ENCODE assay signal across 1 cellular context in the genomic region with DNA sequence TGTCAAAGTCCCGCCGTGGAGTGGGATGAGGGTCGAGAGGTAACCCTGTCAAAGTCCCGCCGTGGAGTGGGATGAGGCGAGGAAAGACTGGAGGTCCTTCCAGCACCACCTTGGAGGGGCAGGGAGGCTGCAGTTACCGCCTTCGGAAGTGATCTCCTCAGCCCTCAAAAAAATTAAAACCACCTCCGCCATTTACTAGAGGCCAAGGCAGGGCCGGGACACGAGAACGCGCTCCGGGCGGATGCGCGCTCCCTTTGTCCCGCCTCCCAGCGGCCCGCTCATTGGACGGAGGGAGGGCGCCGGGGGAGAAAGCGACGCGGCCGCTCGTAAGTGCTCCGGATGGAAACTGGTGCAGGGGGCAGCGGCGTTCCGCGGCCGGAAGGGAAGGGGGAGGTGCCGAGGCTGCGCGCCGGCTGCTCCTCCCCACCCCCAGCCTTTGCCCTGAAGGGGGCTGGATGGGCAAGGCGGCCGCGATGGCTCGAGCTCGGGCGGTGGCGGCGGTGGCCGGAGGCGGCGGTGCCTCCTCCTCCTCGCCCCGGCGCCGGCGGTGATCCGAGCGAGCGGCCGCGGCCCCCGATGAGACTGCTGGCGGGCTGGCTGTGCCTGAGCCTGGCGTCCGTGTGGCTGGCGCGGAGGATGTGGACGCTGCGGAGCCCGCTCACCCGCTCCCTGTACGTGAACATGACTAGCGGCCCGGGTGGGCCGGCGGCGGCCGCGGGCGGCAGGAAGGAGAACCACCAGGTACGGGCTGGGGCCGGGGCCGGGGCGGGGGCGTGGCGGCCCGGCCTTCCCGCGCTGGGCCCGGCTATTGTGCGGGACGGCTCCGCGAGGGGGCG.
TF ChIP-seq lines count a peak whose summit lies in the region.

A gene (plus strand): TSS at position 420 of the 836 bp plus-strand sequence. CDS start 157 bp downstream, at position 577.

TF ChIP-seq in K562, 482 proteins besides CTCF, POLR2A, EP300 and RAD21 (continued from another document and continues in another):
- TF ChIP-seq, protein P1, sequence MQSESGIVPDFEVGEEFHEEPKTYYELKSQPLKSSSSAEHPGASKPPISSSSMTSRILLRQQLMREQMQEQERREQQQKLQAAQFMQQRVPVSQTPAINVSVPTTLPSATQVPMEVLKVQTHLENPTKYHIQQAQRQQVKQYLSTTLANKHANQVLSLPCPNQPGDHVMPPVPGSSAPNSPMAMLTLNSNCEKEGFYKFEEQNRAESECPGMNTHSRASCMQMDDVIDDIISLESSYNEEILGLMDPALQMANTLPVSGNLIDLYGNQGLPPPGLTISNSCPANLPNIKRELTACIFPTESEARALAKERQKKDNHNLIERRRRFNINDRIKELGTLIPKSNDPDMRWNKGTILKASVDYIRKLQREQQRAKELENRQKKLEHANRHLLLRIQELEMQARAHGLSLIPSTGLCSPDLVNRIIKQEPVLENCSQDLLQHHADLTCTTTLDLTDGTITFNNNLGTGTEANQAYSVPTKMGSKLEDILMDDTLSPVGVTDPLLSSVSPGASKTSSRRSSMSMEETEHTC (IDR thresholded peaks at IDR 0.05): no peak
- TF ChIP-seq ZEB2 (IDR thresholded peaks at IDR 0.05) (peak; percentile 97), ZNF212 (CRISPR knock-in tag; IDR thresholded peaks at IDR 0.05) (no peak), SIRT6 (IDR thresholded peaks at IDR 0.05; ENCODE audit: low read depth, low read length) (no peak), ELF2 (CRISPR knock-in tag; IDR thresholded peaks at IDR 0.05) (peak; percentile 75; the same call in 1 of the 2 replicates), KAT8 (IDR thresholded peaks at IDR 0.05; ENCODE audit: low read depth) (0 out of 2 replicates have a peak, but pooled peaks have one; percentile 37), HDGF (IDR thresholded peaks at IDR 0.05) (no peak), YBX1 (IDR thresholded peaks at IDR 0.05) (no peak), POLR2AphosphoS2 (IDR thresholded peaks at IDR 0.05; ENCODE audit: low read length) (no peak), MTA2 (IDR thresholded peaks at IDR 0.05; ENCODE audit: low read depth) (peak; percentile 25; the same call in 1 of the 2 replicates), PPARD (CRISPR knock-in tag; IDR thresholded peaks at IDR 0.05) (no peak), SAP30 (IDR thresholded peaks at IDR 0.05; ENCODE audit: borderline replicate concordance, insufficient read depth, low read depth, low read length, poor library complexity, severe bottlenecking) (no peak), RBM17 (IDR thresholded peaks at IDR 0.05; ENCODE audit: borderline replicate concordance, low read depth, low read length) (no peak), DIDO1 (tag; IDR thresholded peaks at IDR 0.05; ENCODE audit: low read depth) (peak; percentile 87), CHD1 (IDR thresholded peaks at IDR 0.05; ENCODE audit: low read length) (no peak), MAFK (IDR thresholded peaks at IDR 0.05; ENCODE audit: low read length) (no peak; the same call in 1 of the 2 replicates), NFRKB (IDR thresholded peaks at IDR 0.05; ENCODE audit: low read depth) (peak; percentile 78), HEY1 (CRISPR knock-in tag; IDR thresholded peaks at IDR 0.05; ENCODE audit: borderline replicate concordance) (no peak), EZH2 (IDR thresholded peaks at IDR 0.05; ENCODE audit: borderline replicate concordance, low read depth, low read length) (no peak), ZFP1 (CRISPR knock-in tag; IDR thresholded peaks at IDR 0.05) (no peak), CSDE1 (IDR thresholded peaks at IDR 0.05) (no peak), ASH1L (IDR thresholded peaks at IDR 0.05; ENCODE audit: borderline replicate concordance, low read depth, partially characterized antibody) (no peak), ZNF644 (tag; IDR thresholded peaks at IDR 0.05; ENCODE audit: low read depth) (0 out of 2 replicates have a peak, but pooled peaks have one; percentile 29), ZNF695 (CRISPR knock-in tag; IDR thresholded peaks at IDR 0.05) (no peak), SP2 (IDR thresholded peaks at IDR 0.05; ENCODE audit: extremely low read depth, low read depth, low read length, poor library complexity, severe bottlenecking) (peak; percentile 58), ZNF766 (CRISPR knock-in tag; conservative IDR thresholded peaks at IDR 0.05) (peak; percentile 70), PCBP2 (IDR thresholded peaks at IDR 0.05; ENCODE audit: low read depth, low read length, poor library complexity, severe bottlenecking) (no peak)
- TF ChIP-seq, protein P2, sequence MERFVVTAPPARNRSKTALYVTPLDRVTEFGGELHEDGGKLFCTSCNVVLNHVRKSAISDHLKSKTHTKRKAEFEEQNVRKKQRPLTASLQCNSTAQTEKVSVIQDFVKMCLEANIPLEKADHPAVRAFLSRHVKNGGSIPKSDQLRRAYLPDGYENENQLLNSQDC (CRISPR knock-in tag; IDR thresholded peaks at IDR 0.05): no peak
- TF ChIP-seq, protein P3, sequence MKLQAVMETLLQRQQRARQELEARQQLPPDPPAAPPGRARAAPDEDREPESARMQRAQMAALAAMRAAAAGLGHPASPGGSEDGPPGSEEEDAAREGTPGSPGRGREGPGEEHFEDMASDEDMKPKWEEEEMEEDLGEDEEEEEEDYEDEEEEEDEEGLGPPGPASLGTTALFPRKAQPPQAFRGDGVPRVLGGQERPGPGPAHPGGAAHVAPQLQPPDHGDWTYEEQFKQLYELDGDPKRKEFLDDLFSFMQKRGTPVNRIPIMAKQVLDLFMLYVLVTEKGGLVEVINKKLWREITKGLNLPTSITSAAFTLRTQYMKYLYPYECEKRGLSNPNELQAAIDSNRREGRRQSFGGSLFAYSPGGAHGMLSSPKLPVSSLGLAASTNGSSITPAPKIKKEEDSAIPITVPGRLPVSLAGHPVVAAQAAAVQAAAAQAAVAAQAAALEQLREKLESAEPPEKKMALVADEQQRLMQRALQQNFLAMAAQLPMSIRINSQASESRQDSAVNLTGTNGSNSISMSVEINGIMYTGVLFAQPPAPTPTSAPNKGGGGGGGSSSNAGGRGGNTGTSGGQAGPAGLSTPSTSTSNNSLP (IDR thresholded peaks at IDR 0.05; ENCODE audit: borderline replicate concordance, low read depth, low read length): no peak; the same call in 1 of the 2 replicates
- TF ChIP-seq, protein P4, sequence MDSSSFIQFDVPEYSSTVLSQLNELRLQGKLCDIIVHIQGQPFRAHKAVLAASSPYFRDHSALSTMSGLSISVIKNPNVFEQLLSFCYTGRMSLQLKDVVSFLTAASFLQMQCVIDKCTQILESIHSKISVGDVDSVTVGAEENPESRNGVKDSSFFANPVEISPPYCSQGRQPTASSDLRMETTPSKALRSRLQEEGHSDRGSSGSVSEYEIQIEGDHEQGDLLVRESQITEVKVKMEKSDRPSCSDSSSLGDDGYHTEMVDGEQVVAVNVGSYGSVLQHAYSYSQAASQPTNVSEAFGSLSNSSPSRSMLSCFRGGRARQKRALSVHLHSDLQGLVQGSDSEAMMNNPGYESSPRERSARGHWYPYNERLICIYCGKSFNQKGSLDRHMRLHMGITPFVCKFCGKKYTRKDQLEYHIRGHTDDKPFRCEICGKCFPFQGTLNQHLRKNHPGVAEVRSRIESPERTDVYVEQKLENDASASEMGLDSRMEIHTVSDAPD (CRISPR knock-in tag; IDR thresholded peaks at IDR 0.05): no peak
- TF ChIP-seq, protein P5, sequence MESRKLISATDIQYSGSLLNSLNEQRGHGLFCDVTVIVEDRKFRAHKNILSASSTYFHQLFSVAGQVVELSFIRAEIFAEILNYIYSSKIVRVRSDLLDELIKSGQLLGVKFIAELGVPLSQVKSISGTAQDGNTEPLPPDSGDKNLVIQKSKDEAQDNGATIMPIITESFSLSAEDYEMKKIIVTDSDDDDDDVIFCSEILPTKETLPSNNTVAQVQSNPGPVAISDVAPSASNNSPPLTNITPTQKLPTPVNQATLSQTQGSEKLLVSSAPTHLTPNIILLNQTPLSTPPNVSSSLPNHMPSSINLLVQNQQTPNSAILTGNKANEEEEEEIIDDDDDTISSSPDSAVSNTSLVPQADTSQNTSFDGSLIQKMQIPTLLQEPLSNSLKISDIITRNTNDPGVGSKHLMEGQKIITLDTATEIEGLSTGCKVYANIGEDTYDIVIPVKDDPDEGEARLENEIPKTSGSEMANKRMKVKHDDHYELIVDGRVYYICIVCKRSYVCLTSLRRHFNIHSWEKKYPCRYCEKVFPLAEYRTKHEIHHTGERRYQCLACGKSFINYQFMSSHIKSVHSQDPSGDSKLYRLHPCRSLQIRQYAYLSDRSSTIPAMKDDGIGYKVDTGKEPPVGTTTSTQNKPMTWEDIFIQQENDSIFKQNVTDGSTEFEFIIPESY (CRISPR knock-in tag; IDR thresholded peaks at IDR 0.05): peak; percentile 47; the same call in 1 of the 2 replicates
- TF ChIP-seq, protein P6, sequence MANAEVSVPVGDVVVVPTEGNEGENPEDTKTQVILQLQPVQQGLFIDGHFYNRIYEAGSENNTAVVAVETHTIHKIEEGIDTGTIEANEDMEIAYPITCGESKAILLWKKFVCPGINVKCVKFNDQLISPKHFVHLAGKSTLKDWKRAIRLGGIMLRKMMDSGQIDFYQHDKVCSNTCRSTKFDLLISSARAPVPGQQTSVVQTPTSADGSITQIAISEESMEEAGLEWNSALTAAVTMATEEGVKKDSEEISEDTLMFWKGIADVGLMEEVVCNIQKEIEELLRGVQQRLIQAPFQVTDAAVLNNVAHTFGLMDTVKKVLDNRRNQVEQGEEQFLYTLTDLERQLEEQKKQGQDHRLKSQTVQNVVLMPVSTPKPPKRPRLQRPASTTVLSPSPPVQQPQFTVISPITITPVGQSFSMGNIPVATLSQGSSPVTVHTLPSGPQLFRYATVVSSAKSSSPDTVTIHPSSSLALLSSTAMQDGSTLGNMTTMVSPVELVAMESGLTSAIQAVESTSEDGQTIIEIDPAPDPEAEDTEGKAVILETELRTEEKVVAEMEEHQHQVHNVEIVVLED (CRISPR knock-in tag; IDR thresholded peaks at IDR 0.05): peak; percentile 78
- TF ChIP-seq, protein P7, sequence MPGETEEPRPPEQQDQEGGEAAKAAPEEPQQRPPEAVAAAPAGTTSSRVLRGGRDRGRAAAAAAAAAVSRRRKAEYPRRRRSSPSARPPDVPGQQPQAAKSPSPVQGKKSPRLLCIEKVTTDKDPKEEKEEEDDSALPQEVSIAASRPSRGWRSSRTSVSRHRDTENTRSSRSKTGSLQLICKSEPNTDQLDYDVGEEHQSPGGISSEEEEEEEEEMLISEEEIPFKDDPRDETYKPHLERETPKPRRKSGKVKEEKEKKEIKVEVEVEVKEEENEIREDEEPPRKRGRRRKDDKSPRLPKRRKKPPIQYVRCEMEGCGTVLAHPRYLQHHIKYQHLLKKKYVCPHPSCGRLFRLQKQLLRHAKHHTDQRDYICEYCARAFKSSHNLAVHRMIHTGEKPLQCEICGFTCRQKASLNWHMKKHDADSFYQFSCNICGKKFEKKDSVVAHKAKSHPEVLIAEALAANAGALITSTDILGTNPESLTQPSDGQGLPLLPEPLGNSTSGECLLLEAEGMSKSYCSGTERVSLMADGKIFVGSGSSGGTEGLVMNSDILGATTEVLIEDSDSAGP (CRISPR knock-in tag; IDR thresholded peaks at IDR 0.05): peak; percentile 57; the same call in 1 of the 2 replicates
- TF ChIP-seq, protein P8, sequence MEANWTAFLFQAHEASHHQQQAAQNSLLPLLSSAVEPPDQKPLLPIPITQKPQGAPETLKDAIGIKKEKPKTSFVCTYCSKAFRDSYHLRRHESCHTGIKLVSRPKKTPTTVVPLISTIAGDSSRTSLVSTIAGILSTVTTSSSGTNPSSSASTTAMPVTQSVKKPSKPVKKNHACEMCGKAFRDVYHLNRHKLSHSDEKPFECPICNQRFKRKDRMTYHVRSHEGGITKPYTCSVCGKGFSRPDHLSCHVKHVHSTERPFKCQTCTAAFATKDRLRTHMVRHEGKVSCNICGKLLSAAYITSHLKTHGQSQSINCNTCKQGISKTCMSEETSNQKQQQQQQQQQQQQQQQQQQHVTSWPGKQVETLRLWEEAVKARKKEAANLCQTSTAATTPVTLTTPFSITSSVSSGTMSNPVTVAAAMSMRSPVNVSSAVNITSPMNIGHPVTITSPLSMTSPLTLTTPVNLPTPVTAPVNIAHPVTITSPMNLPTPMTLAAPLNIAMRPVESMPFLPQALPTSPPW (CRISPR knock-in tag; IDR thresholded peaks at IDR 0.05): peak; percentile 90
- TF ChIP-seq, protein P9, sequence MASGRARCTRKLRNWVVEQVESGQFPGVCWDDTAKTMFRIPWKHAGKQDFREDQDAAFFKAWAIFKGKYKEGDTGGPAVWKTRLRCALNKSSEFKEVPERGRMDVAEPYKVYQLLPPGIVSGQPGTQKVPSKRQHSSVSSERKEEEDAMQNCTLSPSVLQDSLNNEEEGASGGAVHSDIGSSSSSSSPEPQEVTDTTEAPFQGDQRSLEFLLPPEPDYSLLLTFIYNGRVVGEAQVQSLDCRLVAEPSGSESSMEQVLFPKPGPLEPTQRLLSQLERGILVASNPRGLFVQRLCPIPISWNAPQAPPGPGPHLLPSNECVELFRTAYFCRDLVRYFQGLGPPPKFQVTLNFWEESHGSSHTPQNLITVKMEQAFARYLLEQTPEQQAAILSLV (tag; IDR thresholded peaks at IDR 0.05): no peak
- TF ChIP-seq, protein P10, sequence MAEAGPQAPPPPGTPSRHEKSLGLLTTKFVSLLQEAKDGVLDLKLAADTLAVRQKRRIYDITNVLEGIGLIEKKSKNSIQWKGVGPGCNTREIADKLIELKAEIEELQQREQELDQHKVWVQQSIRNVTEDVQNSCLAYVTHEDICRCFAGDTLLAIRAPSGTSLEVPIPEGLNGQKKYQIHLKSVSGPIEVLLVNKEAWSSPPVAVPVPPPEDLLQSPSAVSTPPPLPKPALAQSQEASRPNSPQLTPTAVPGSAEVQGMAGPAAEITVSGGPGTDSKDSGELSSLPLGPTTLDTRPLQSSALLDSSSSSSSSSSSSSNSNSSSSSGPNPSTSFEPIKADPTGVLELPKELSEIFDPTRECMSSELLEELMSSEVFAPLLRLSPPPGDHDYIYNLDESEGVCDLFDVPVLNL (CRISPR knock-in tag; IDR thresholded peaks at IDR 0.05; ENCODE audit: low read depth): peak; percentile 47; the same call in 1 of the 2 replicates
- TF ChIP-seq, protein P11, sequence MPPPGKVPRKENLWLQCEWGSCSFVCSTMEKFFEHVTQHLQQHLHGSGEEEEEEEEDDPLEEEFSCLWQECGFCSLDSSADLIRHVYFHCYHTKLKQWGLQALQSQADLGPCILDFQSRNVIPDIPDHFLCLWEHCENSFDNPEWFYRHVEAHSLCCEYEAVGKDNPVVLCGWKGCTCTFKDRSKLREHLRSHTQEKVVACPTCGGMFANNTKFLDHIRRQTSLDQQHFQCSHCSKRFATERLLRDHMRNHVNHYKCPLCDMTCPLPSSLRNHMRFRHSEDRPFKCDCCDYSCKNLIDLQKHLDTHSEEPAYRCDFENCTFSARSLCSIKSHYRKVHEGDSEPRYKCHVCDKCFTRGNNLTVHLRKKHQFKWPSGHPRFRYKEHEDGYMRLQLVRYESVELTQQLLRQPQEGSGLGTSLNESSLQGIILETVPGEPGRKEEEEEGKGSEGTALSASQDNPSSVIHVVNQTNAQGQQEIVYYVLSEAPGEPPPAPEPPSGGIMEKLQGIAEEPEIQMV (tag; conservative IDR thresholded peaks at IDR 0.05; ENCODE audit: low read depth): no peak
- TF ChIP-seq, protein P12, sequence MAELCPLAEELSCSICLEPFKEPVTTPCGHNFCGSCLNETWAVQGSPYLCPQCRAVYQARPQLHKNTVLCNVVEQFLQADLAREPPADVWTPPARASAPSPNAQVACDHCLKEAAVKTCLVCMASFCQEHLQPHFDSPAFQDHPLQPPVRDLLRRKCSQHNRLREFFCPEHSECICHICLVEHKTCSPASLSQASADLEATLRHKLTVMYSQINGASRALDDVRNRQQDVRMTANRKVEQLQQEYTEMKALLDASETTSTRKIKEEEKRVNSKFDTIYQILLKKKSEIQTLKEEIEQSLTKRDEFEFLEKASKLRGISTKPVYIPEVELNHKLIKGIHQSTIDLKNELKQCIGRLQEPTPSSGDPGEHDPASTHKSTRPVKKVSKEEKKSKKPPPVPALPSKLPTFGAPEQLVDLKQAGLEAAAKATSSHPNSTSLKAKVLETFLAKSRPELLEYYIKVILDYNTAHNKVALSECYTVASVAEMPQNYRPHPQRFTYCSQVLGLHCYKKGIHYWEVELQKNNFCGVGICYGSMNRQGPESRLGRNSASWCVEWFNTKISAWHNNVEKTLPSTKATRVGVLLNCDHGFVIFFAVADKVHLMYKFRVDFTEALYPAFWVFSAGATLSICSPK (IDR thresholded peaks at IDR 0.05; ENCODE audit: borderline replicate concordance): no peak
